ENCODE assay signal across 1 cellular context in the genomic region with DNA sequence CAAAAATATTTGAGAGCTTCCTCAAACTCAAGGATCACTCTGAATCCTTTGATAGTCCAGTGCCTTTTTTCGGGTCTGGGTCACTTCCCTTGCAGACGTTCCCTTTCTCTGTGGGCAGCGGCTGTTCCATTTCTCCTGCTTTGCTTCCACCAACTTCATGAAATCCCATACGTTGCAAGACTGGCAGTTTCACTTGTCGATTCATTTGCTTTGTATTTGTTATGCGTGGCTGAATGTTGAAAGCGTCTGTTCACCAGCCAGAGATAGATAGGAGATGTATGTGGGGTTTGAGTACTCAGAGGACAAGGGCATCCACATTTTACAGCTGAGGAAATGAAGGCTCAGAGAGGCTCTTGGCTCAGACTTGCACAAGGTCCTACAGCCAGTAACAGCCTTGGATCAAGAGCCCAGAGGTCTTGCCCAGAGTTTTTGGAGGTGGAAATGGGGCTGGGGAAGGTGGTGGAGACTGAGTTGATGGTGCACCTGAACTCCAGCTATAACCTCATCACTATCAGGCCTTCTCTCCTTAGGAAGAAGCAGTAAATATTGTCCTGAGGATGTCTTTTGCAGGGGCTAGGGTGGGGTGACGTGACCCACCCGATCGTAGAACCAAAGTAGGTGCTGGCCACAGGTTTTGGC.
TF ChIP-seq lines count a peak whose summit lies in the region.

No MANE protein-coding gene starts in this region.

TF ChIP-seq in HEK293, 187 proteins besides CTCF, POLR2A, EP300 and RAD21:
- no peak for TF ChIP-seq ZNF426 (tag by site-specific recombination; IDR thresholded peaks at IDR 0.05)
- peak; percentile 78; the same call in 1 of the 2 replicates for TF ChIP-seq KLF1 (tag by site-specific recombination; IDR thresholded peaks at IDR 0.05)
- TF ChIP-seq ZNF169 (tag by site-specific recombination; IDR thresholded peaks at IDR 0.05), result no peak
- TF ChIP-seq SCRT2 (tag by site-specific recombination; IDR thresholded peaks at IDR 0.05), result peak; percentile 43; the same call in 1 of the 2 replicates
- TF ChIP-seq ZNF354C (tag by site-specific recombination; IDR thresholded peaks at IDR 0.05; ENCODE audit: borderline replicate concordance, low read depth), result no peak
- no peak for TF ChIP-seq ZNF747 (tag by site-specific recombination; IDR thresholded peaks at IDR 0.05)
- TF ChIP-seq ELK4 (IDR thresholded peaks at IDR 0.05; ENCODE audit: borderline replicate concordance, low read depth, low read length), result no peak
